8 cellular contexts compared by ENCODE assay signal in the genomic region with DNA sequence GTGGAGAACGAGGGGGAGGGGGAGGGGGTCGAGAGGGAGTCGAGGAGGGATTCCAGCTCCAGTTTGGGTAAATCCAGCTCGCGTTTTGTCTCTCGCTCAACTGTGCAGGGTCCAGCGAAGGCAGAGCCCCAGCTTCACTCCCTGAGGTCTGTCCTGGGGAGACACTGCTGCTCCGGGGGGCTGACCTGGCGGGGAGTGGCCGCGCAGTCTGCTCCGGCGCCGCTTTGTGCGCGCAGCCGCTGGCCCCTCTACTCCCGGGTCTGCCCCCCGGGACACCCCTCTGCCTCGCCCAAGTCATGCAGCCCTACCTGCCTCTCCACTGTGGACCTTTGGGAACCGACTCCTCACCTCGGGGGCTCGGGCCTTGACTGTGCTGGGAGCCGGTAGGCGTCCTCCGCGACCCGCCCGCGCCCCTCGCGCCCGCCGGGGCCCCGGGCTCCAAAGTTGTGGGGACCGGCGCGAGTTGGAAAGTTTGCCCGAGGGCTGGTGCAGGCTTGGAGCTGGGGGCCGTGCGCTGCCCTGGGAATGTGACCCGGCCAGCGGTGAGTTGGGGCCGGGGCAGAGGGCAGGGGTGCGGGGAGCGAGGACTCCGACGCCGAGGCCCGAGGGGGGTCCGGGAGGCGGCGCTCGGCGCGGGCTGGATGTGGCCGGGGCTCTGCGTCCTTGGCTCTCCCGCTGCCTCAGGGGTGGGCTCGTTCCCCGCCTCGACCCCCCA. TPM values are rescaled to one million over a fixed set of nuclear protein-coding genes. Genes with fewer than 3 reads are reported as not detected.
DNase-seq lines count a peak whose midpoint lies in the region; ATAC-seq and TF ChIP-seq lines count a peak whose summit lies in the region.

A gene (plus strand): TSS at position 137 of the 715 bp plus-strand sequence. CDS start 12,002 bp downstream, outside the sequence.

- peak; percentile 88 to 91 for DNase-seq in Caco-2
- DNase-seq in HL-60 (ENCODE audit: low read depth in 1 of 2, low spot score in 1 of 2) = peak; percentile 28 to 61
- DNase-seq in RWPE2 (ENCODE audit: low spot score) = no peak
- no peak for DNase-seq in chondrocyte (ENCODE audit: low spot score)
- peak; percentile 29 to 49 for DNase-seq in left colon
- peak; percentile 11 to 64 for DNase-seq in stimulated activated effector memory CD8-positive, alpha-beta T cell treated with anti-CD3 and anti-CD28 coated beads, Interleukin-12 subunit alpha, Interleukin-12 subunit beta, amount 100 ng/mL, for 72 hours (ENCODE audit: low spot score in 2 of 2)
- no peak for DNase-seq in effector CD8-positive, alpha-beta T cell (lab: John Stamatoyannopoulos, UW)
- no peak for DNase-seq in posterior vena cava (ENCODE audit: low spot score)

- H3K4me1 Mint-ChIP-seq in Caco-2 (ENCODE audit: low read depth, unreplicated experiment) = peaks cover 16% of the 10 kb centered on the region
- H3K4me1 Mint-ChIP-seq in chondrocyte (ENCODE audit: low read depth) = peaks cover 31% of the 10 kb centered on the region
- peaks cover 26% of the 10 kb centered on the region for H3K4me1 Mint-ChIP-seq in stimulated activated effector memory CD8-positive, alpha-beta T cell treated with anti-CD3 and anti-CD28 coated beads, Interleukin-12 subunit alpha, Interleukin-12 subunit beta, amount 100 ng/mL, for 72 hours

- H3K27me3 Mint-ChIP-seq in Caco-2 (ENCODE audit: insufficient read depth, unreplicated experiment) (no peaks in the 10 kb centered on the region), chondrocyte (ENCODE audit: low read depth) (no peaks in the 10 kb centered on the region)

- no peaks in the 10 kb centered on the region for H3K36me3 Mint-ChIP-seq in Caco-2 (ENCODE audit: insufficient read depth, unreplicated experiment)
- H3K36me3 Mint-ChIP-seq in chondrocyte (ENCODE audit: low read depth) = no peaks in the 10 kb centered on the region
- no peaks in the 10 kb centered on the region for H3K36me3 Mint-ChIP-seq in stimulated activated effector memory CD8-positive, alpha-beta T cell treated with anti-CD3 and anti-CD28 coated beads, Interleukin-12 subunit alpha, Interleukin-12 subunit beta, amount 100 ng/mL, for 72 hours

- CTCF ChIA-PET in Caco-2 (lab: Charles Lee) = interaction anchor here (0.7 to 1.7 kb wide), 4 partner anchors 9 to 40 kb away, joined by 3 to 8 read pairs (median 6); no protein-coding TSS in a partner anchor

- TF ChIP-seq CTCF in Caco-2 (IDR thresholded peaks at IDR 0.05; ENCODE audit: insufficient read depth in 1 of 2, low read depth in 1 of 2, low read length in 1 of 2, severe bottlenecking in 1 of 2, unreplicated experiment in 1 of 2) (no peak), HL-60 (IDR thresholded peaks at IDR 0.05; ENCODE audit: insufficient read depth, low read length) (no peak), RWPE2 (IDR thresholded peaks at IDR 0.05; ENCODE audit: poor library complexity, severe bottlenecking) (no peak), chondrocyte (IDR thresholded peaks at IDR 0.05) (no peak)

- POLR2A ChIA-PET in Caco-2 (lab: Charles Lee) = interaction anchor here (0.5 to 1.5 kb wide), 7 partner anchors 10 to 161 kb away, joined by 3 to 26 read pairs (median 4); a partner anchor contains a TSS

- H3K4me1 ChIP-seq in Caco-2 = peaks cover 10% of the 10 kb centered on the region; the same call in 1 of the 2 replicates
- H3K4me1 ChIP-seq in RWPE2 (ENCODE audit: insufficient read depth, poor library complexity, severe bottlenecking) = no peaks in the 10 kb centered on the region

- peak; percentile 46 for ATAC-seq in RWPE2 (ENCODE audit: low read depth)
- peak; percentile 60 for ATAC-seq in left colon
- ATAC-seq in stimulated activated effector memory CD8-positive, alpha-beta T cell treated with anti-CD3 and anti-CD28 coated beads, Interleukin-12 subunit alpha, Interleukin-12 subunit beta, amount 100 ng/mL, for 72 hours = peak; percentile 64

- no TSS peak for BruUV-seq in Caco-2 (replicated peaks; lab: Mats Ljungman, UMichigan)

- H3K27ac Mint-ChIP-seq in Caco-2 (ENCODE audit: unreplicated experiment) (peak within 1 kb of the TSS; percentile 3), chondrocyte (ENCODE audit: unreplicated experiment) (peak within 1 kb of the TSS; percentile 68)
- no peak within 1 kb of the TSS for H3K27ac Mint-ChIP-seq in stimulated activated effector memory CD8-positive, alpha-beta T cell treated with anti-CD3 and anti-CD28 coated beads, Interleukin-12 subunit alpha, Interleukin-12 subunit beta, amount 100 ng/mL, for 72 hours

- H3K9me3 Mint-ChIP-seq in Caco-2 (ENCODE audit: unreplicated experiment) = no peaks in the 10 kb centered on the region
- no peaks in the 10 kb centered on the region for H3K9me3 Mint-ChIP-seq in chondrocyte (ENCODE audit: low read depth)
- H3K9me3 Mint-ChIP-seq in stimulated activated effector memory CD8-positive, alpha-beta T cell treated with anti-CD3 and anti-CD28 coated beads, Interleukin-12 subunit alpha, Interleukin-12 subunit beta, amount 100 ng/mL, for 72 hours = no peaks in the 10 kb centered on the region

- intact Hi-C loops in Caco-2 (cut with micrococcal nuclease; ENCODE audit: unreplicated experiment) = loop anchor here (1.0 to 2.0 kb wide), 3 partner anchors 33 to 160 kb away; a partner anchor contains a TSS
- intact Hi-C loops in left colon (cut with DNase I, micrococcal nuclease) = no loop called here
- intact Hi-C loops in posterior vena cava (cut with DNase I) = loop anchor here in 1 of 2 donors (5.0 to 10.0 kb wide), 2 partner anchors 37 to 144 kb away; no protein-coding TSS in a partner anchor

- H3K9me3 ChIP-seq in Caco-2 (no peaks in the 10 kb centered on the region), RWPE2 (ENCODE audit: severe bottlenecking) (no peaks in the 10 kb centered on the region)

- H3K4me3 Mint-ChIP-seq in Caco-2 (ENCODE audit: unreplicated experiment) = peak within 1 kb of the TSS; percentile 76
- H3K4me3 Mint-ChIP-seq in chondrocyte (ENCODE audit: unreplicated experiment) = peak within 1 kb of the TSS; percentile 83
- H3K4me3 Mint-ChIP-seq in stimulated activated effector memory CD8-positive, alpha-beta T cell treated with anti-CD3 and anti-CD28 coated beads, Interleukin-12 subunit alpha, Interleukin-12 subunit beta, amount 100 ng/mL, for 72 hours = peak within 1 kb of the TSS; percentile 75

- peak within 1 kb of the TSS; percentile 93 for H3K4me3 ChIP-seq in Caco-2 (ENCODE audit: low read depth, low read length)
- H3K4me3 ChIP-seq in HL-60 (replicated peaks; ENCODE audit: insufficient read depth, low read length) = peak within 1 kb of the TSS; percentile 64
- H3K4me3 ChIP-seq in RWPE2 (ENCODE audit: severe bottlenecking) = peak within 1 kb of the TSS; percentile 20

- H3K36me3 ChIP-seq in Caco-2 (ENCODE audit: control insufficient read depth, insufficient read depth, low read length) = no peaks in the 10 kb centered on the region
- H3K36me3 ChIP-seq in RWPE2 (ENCODE audit: low read depth) = no peaks in the 10 kb centered on the region

- 0 out of 2 replicates have a peak within 1 kb of the TSS, but pooled peaks have one; percentile 20 for H3K27ac ChIP-seq in HL-60 (replicated peaks)
- no peak within 1 kb of the TSS for H3K27ac ChIP-seq in RWPE2 (ENCODE audit: poor library complexity, severe bottlenecking)

- no peaks in the 10 kb centered on the region for H3K27me3 ChIP-seq in Caco-2 (replicated peaks; ENCODE audit: control insufficient read depth, insufficient read depth, low read length)
- peaks cover 14% of the 10 kb centered on the region for H3K27me3 ChIP-seq in HL-60 (ENCODE audit: insufficient read depth, poor library complexity, severe bottlenecking)
- H3K27me3 ChIP-seq in RWPE2 (ENCODE audit: insufficient read depth, poor library complexity, severe bottlenecking) = peaks cover 30% of the 10 kb centered on the region

RNA-seq across cellular contexts. Expression of the gene that starts here (rescaled TPM):
- 18.6 and 19.1 TPM in 2 replicates for total RNA-seq in Caco-2 (2022)
- 9.7 to 17.8 TPM (median 9.9 TPM) in 3 replicates for total RNA-seq in chondrocyte
- total RNA-seq in left colon = 1 to 10 TPM in 1 of 2 donors, under 1 TPM in 1; 0.64 to 1.3 TPM
- total RNA-seq in posterior vena cava = 1 to 10 TPM; 3.2 to 4.3 TPM

Comparison
In these comparisons a context has a peak if more than half of its experiments do, and no peak if none do; other contexts are left out.
1. DNase-seq: peak in Caco-2 (2 of 2), HL-60 (2 of 2), left colon (2 of 2) and stimulated activated effector memory CD8-positive, alpha-beta T cell treated with anti-CD3 and anti-CD28 coated beads, Interleukin-12 subunit alpha, Interleukin-12 subunit beta, amount 100 ng/mL, for 72 hours (2 of 2); none in RWPE2 (single experiment), chondrocyte (single experiment), effector CD8-positive, alpha-beta T cell (single experiment) and posterior vena cava (single experiment).
2. H3K4me3 ChIP-seq: peak in every context shown above with its lines; median percentile 93 in Caco-2; 64 in HL-60; 20 in RWPE2.
3. Peak in every context shown above with its lines, with median percentiles within 50 percentile points of each other: H3K4me3 Mint-ChIP-seq and ATAC-seq.